In the genomic region with DNA sequence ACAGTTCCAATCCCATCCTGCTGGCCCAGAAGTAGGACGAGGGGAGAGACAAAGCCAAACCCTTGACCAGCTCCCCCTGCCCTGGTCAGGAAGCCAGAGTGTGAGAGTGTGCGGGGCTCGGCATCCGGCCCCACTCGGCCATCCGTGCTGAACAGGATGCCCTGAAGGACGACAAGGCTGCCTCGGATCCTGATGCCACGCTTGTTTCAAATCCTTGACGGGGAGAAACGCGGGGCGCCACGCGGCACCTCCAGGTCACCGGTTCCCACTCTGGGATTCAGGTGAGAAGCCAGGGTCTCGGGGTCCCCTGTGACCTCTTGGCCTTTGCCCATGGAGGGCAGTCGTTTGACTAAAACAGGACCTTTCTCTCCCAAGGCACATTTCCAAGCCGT, we compare ENCODE assay signal across 27 cellular contexts.
DNase-seq lines count a peak whose midpoint lies in the region; ATAC-seq and TF ChIP-seq lines count a peak whose summit lies in the region.
"Had no signal": no experiment of that assay in that cellular context is flagged by ENCODE, and none has a peak within 500 bp of the region (broad histone marks: within the 10 kb centered on the region; RNA-seq: fewer than 3 reads in every experiment).

No MANE protein-coding gene starts in this region.

- H2AFZ ChIP-seq in osteoblast (ENCODE audit: low read length), result no peak overlapping the region
- H2AFZ ChIP-seq: GM23248 had no signal

- no peaks in the 10 kb centered on the region for H3K36me3 ChIP-seq in adrenal gland (replicated peaks in 1 of 2)
- H3K36me3 ChIP-seq in osteoblast (ENCODE audit: insufficient read depth, low read length), result no peaks in the 10 kb centered on the region
- H3K36me3 ChIP-seq: left lung, thyroid gland had no signal

- TF ChIP-seq POLR2A in adrenal gland (IDR thresholded peaks at IDR 0.05), result no peak

- H3K4me3 ChIP-seq in adrenal gland (no peak overlapping the region), osteoblast (ENCODE audit: insufficient read depth, low read length) (no peak overlapping the region)
- H3K4me3 ChIP-seq: GM23248, left lung, skin epidermis, thyroid gland had no signal

- peak; percentile 3 for DNase-seq in stimulated activated CD4-positive, alpha-beta T cell treated with anti-CD3 and anti-CD28 coated beads, Interleukin-4, amount 100 ng/mL, for 24 hours
- DNase-seq in stimulated activated CD4-positive, alpha-beta T cell treated with anti-CD3 and anti-CD28 coated beads, Interleukin-4, amount 100 ng/mL, for 4 hours, result no peak
- DNase-seq in adrenal gland, result peak in 4 of 7 donors; percentile 19 to 30 (median 20)
- peak; percentile 56 for DNase-seq in osteoblast (ENCODE audit: insufficient read length, low spot score, missing footprints)
- no peak for DNase-seq in COLO668 (lab: John Stamatoyannopoulos, UW; ENCODE audit: unreplicated experiment)
- DNase-seq: activated CD4-positive, alpha-beta memory T cell treated with anti-CD3 and anti-CD28 coated beads for 36 hours; activated CD4-positive, alpha-beta T cell treated with anti-CD3 and anti-CD28 coated beads for 1 hour; activated gamma-delta T cell treated with Interleukin-2 at 50 U/mL for 16 hours; C1 segment of cervical spinal cord; central memory CD4-positive, alpha-beta T cell; GM23248; MV-4-11; naive B cell; NCI-H1436; NCI-H2081 treated with DMSO at 0.1 percent for 48 hours; NCI-H226; NCI-H69; SHP77 treated with DMSO at 0.1 percent for 48 hours; T-helper 2 cell; thyroid gland had no signal

- WGBS in adrenal gland, 4 donors, result 67 to 74% (median 72%) methylated on average over 8 to 19 of the region's 19 CpGs

- no peaks in the 10 kb centered on the region for H3K79me2 ChIP-seq in osteoblast (ENCODE audit: insufficient read depth, low read length)

- H3K9me3 ChIP-seq in adrenal gland (replicated peaks in 1 of 3), result no peaks in the 10 kb centered on the region
- H3K9me3 ChIP-seq in osteoblast (ENCODE audit: low read depth, low read length), result no peaks in the 10 kb centered on the region
- H3K9me3 ChIP-seq: Caco-2, left lung, thyroid gland had no signal

- peaks cover 8% of the 10 kb centered on the region for H3K27me3 ChIP-seq in adrenal gland
- no peaks in the 10 kb centered on the region for H3K27me3 ChIP-seq in osteoblast (ENCODE audit: insufficient read depth, low read length)
- H3K27me3 ChIP-seq: thyroid gland had no signal

- intact Hi-C loops in adrenal gland (cut with DNase I), result no loop called here

- ATAC-seq in GM21390 (IDR thresholded peaks at IDR 0.05; ENCODE audit: unreplicated experiment) (no peak), HG02642 (IDR thresholded peaks at IDR 0.05; ENCODE audit: poor library complexity, unreplicated experiment) (no peak)
- ATAC-seq: esophagus mucosa; left lung; stimulated activated naive CD8-positive, alpha-beta T cell treated with anti-CD3 and anti-CD28 coated beads, Interleukin-15, amount 100 ng/mL, for 72 hours had no signal

- H3K4me2 ChIP-seq in osteoblast (ENCODE audit: insufficient read depth, low read length), result no peak overlapping the region

- TF ChIP-seq CTCF in adrenal gland (IDR thresholded peaks at IDR 0.05) (no peak), osteoblast (IDR thresholded peaks at IDR 0.05; ENCODE audit: extremely low read depth, low read depth, low read length) (no peak)

- H4K20me1 ChIP-seq in osteoblast (ENCODE audit: insufficient read depth, low read length), result no peaks in the 10 kb centered on the region

- no peaks in the 10 kb centered on the region for H3K4me1 ChIP-seq in adrenal gland (replicated peaks in 1 of 2)
- no peaks in the 10 kb centered on the region for H3K4me1 ChIP-seq in osteoblast (ENCODE audit: insufficient read depth, low read length)
- H3K4me1 ChIP-seq: Caco-2 had no signal

- H3K27ac ChIP-seq in adrenal gland (peak overlapping the region in 1 of 5 donors; percentile 52), osteoblast (ENCODE audit: low read depth, low read length) (no peak overlapping the region)
- H3K27ac ChIP-seq: GM23248 had no signal

Comparison
In these comparisons a context has a peak if more than half of its experiments do, and no peak if none do; other contexts are left out.
1. DNase-seq: peak in stimulated activated CD4-positive, alpha-beta T cell treated with anti-CD3 and anti-CD28 coated beads, Interleukin-4, amount 100 ng/mL, for 24 hours (single experiment), adrenal gland (4 of 7) and osteoblast (single experiment); none in stimulated activated CD4-positive, alpha-beta T cell treated with anti-CD3 and anti-CD28 coated beads, Interleukin-4, amount 100 ng/mL, for 4 hours (0 of 2) and COLO668 (single experiment).